ENCODE assay signal across 16 cellular contexts in the genomic region with DNA sequence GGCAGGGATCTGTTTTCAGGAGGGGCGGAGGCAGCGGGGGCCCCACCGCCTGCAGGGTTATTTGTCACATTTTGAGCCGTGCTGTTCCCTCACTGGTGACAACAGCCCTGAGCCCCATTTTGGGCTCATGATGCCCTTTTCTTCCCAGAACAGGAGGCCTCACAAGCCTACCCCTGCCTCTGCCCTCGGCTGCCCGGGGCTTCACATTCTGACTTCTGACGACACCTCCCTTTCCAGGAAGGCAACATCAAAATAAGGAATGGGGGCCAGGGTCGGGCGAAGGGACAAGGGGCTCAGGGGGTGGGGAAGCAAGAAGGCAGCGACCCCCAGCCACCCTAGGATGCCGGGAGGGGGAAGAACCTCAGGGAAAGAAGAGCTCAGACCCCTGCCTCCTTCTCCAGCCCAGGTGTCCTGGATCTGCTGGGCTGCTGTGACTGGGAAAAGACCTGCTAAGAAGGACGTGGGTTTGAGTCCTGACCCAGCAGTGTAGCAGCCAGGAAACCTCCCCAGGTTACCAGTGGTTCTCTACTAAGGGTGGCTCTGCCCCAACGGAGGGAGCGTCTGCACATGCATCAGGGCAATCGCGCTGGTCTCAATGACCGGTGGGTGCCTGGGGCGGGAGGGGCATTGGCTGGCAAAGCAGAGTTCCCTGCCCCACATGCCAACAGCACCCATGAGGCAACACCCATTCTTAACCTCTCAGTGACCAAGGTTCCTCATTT. TPM values are rescaled to one million over a fixed set of nuclear protein-coding genes. Genes with fewer than 3 reads are reported as not detected.
"Had no signal": no experiment of that assay in that cellular context is flagged by ENCODE, and none has a peak within 500 bp of the region (broad histone marks: within the 10 kb centered on the region; RNA-seq: fewer than 3 reads in every experiment).

No MANE protein-coding gene starts in this region.

- H3K27me3 Mint-ChIP-seq: activated CD4-positive, alpha-beta memory T cell treated with anti-CD3 and anti-CD28 coated beads for 36 hours had no signal

- H3K9me3 Mint-ChIP-seq: activated CD4-positive, alpha-beta memory T cell treated with anti-CD3 and anti-CD28 coated beads for 36 hours; activated naive CD8-positive, alpha-beta T cell treated with anti-CD3 and anti-CD28 coated beads, Interleukin-2, amount 10 ng/mL, durations not matched to agents 7 days and 5 days had no signal

- H3K4me3 Mint-ChIP-seq: activated CD4-positive, alpha-beta memory T cell treated with anti-CD3 and anti-CD28 coated beads for 36 hours; activated naive CD8-positive, alpha-beta T cell treated with anti-CD3 and anti-CD28 coated beads, Interleukin-2, amount 10 ng/mL, durations not matched to agents 7 days and 5 days had no signal

- ATAC-seq: left cardiac atrium, lower lobe of right lung had no signal

- H3K27ac Mint-ChIP-seq: activated CD4-positive, alpha-beta memory T cell treated with anti-CD3 and anti-CD28 coated beads for 36 hours; activated naive CD8-positive, alpha-beta T cell treated with anti-CD3 and anti-CD28 coated beads, Interleukin-2, amount 10 ng/mL, durations not matched to agents 7 days and 5 days had no signal

- DNase-seq: activated CD4-positive, alpha-beta memory T cell treated with anti-CD3 and anti-CD28 coated beads for 36 hours; activated gamma-delta T cell; activated naive CD8-positive, alpha-beta T cell treated with anti-CD3 and anti-CD28 coated beads, Interleukin-2, amount 10 ng/mL, durations not matched to agents 7 days and 5 days; activated T-cell treated with anti-CD3 and anti-CD28 coated beads, Interleukin-2, amount 50 U/mL, for 48 hours; aorta; left cardiac atrium; lower lobe of right lung; midbrain; retina; stimulated activated CD4-positive, alpha-beta T cell treated with anti-CD3 and anti-CD28 coated beads, Interleukin-15, amount 100 ng/mL, for 24 hours; T-helper 9 cell had no signal

RNA-seq across cellular contexts. Expression of a gene that starts 2.4 kb away (rescaled TPM):
- total RNA-seq: fibroblast of villous mesenchyme had no signal

RNA-seq across cellular contexts. Expression of a gene that starts 15.9 kb away (rescaled TPM):
- total RNA-seq: activated naive CD8-positive, alpha-beta T cell treated with anti-CD3 and anti-CD28 coated beads, Interleukin-2, amount 10 ng/mL, durations not matched to agents 7 days and 5 days; aorta; breast epithelium; esophagus muscularis mucosa; fibroblast of villous mesenchyme; left cardiac atrium; lower lobe of right lung; subcutaneous adipose tissue; tibial nerve had no signal

RNA-seq across cellular contexts. Expression of a gene that starts 23.5 kb away (rescaled TPM):
- total RNA-seq: activated CD4-positive, alpha-beta memory T cell treated with anti-CD3 and anti-CD28 coated beads for 36 hours; activated naive CD8-positive, alpha-beta T cell treated with anti-CD3 and anti-CD28 coated beads, Interleukin-2, amount 10 ng/mL, durations not matched to agents 7 days and 5 days; aorta; breast epithelium; esophagus muscularis mucosa; fibroblast of villous mesenchyme; left cardiac atrium; lower lobe of right lung; subcutaneous adipose tissue; tibial nerve had no signal

RNA-seq across cellular contexts. Expression of a gene that starts 38.2 kb away (rescaled TPM):
- total RNA-seq: activated naive CD8-positive, alpha-beta T cell treated with anti-CD3 and anti-CD28 coated beads, Interleukin-2, amount 10 ng/mL, durations not matched to agents 7 days and 5 days; fibroblast of villous mesenchyme had no signal

RNA-seq across cellular contexts. Expression of a gene that starts 38.2 kb away (rescaled TPM):
- total RNA-seq: activated CD4-positive, alpha-beta memory T cell treated with anti-CD3 and anti-CD28 coated beads for 36 hours; activated naive CD8-positive, alpha-beta T cell treated with anti-CD3 and anti-CD28 coated beads, Interleukin-2, amount 10 ng/mL, durations not matched to agents 7 days and 5 days; aorta; breast epithelium; esophagus muscularis mucosa; fibroblast of villous mesenchyme; left cardiac atrium; lower lobe of right lung; subcutaneous adipose tissue; tibial nerve had no signal
